ENCODE assay signal across 20 cellular contexts in the genomic region with DNA sequence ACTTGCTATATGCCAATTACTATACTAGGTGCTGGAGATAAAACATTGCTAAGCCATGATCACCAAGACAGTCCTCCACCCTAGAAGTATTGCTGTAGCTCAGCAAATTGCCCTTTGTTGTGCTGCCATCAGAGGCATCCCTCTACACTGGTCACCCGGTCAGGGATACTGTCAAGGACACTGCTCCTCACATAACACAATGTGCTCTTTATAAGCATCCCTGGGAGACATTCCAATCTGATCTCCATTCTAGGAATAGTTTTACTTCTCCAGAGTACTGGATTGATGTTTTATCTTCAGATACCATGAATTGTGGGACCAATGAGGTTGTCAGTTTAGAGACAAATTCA. TPM values are rescaled to one million over a fixed set of nuclear protein-coding genes. Genes with fewer than 3 reads are reported as not detected.
DNase-seq lines count a peak whose midpoint lies in the region; ATAC-seq, FAIRE-seq and TF ChIP-seq lines count a peak whose summit lies in the region.
"Had no signal": no experiment of that assay in that cellular context is flagged by ENCODE, and none has a peak within 500 bp of the region (broad histone marks: within the 10 kb centered on the region; RNA-seq: fewer than 3 reads in every experiment).

No MANE protein-coding gene starts in this region.

- H3K27ac ChIP-seq in HUES48 (ENCODE audit: low read depth, low read length) (peak overlapping the region; percentile 22), psoas muscle (no peak overlapping the region), adrenal gland (no peak overlapping the region)
- H3K27ac ChIP-seq: SK-N-MC had no signal

- no peak overlapping the region for H3K4me3 Mint-ChIP-seq in progenitor cell of endocrine pancreas (ENCODE audit: low read depth)
- H3K4me3 Mint-ChIP-seq: CD4-positive, CD25-positive, alpha-beta regulatory T cell had no signal

- no peaks in the 10 kb centered on the region for H3K27me3 Mint-ChIP-seq in progenitor cell of endocrine pancreas
- H3K27me3 Mint-ChIP-seq: CD4-positive, CD25-positive, alpha-beta regulatory T cell had no signal

- TF ChIP-seq CTCF in bronchial epithelial cell (IDR thresholded peaks at IDR 0.05; ENCODE audit: insufficient read depth, low read length, severe bottlenecking): no peak
- no peak for TF ChIP-seq CTCF in progenitor cell of endocrine pancreas (IDR thresholded peaks at IDR 0.05; ENCODE audit: unreplicated experiment)
- TF ChIP-seq CTCF in psoas muscle (IDR thresholded peaks at IDR 0.05): no peak
- no peak for TF ChIP-seq CTCF in adrenal gland (IDR thresholded peaks at IDR 0.05)

- TF ChIP-seq POLR2A in adrenal gland (IDR thresholded peaks at IDR 0.05): no peak

- peaks cover 9% of the 10 kb centered on the region for H3K4me1 Mint-ChIP-seq in progenitor cell of endocrine pancreas (ENCODE audit: low read depth)

- H3K9me3 ChIP-seq in HUES48 (ENCODE audit: control insufficient read depth, insufficient read depth, low read length): no peaks in the 10 kb centered on the region
- H3K9me3 ChIP-seq in psoas muscle: no peaks in the 10 kb centered on the region
- no peaks in the 10 kb centered on the region for H3K9me3 ChIP-seq in adrenal gland (replicated peaks in 1 of 3)

- no peaks in the 10 kb centered on the region for H3K9me3 Mint-ChIP-seq in progenitor cell of endocrine pancreas (ENCODE audit: low read depth)
- H3K9me3 Mint-ChIP-seq: CD4-positive, CD25-positive, alpha-beta regulatory T cell had no signal

- intact Hi-C loops in sciatic nerve (cut with DNase I): no loop called here
- intact Hi-C loops in psoas muscle (cut with DNase I): no loop called here
- intact Hi-C loops in adrenal gland (cut with DNase I): no loop called here

- H3K27ac Mint-ChIP-seq in progenitor cell of endocrine pancreas: peak overlapping the region; percentile 25
- H3K27ac Mint-ChIP-seq: CD4-positive, CD25-positive, alpha-beta regulatory T cell had no signal

- H3K4me3 ChIP-seq in HUES48 (ENCODE audit: low read depth, low read length) (no peak overlapping the region), bronchial epithelial cell (ENCODE audit: low read depth, low read length) (no peak overlapping the region), psoas muscle (no peak overlapping the region), adrenal gland (no peak overlapping the region)
- H3K4me3 ChIP-seq: GM12878, SK-N-MC had no signal

- peak; percentile 32 for DNase-seq in Ammon's horn (ENCODE audit: low spot score)
- no peak for DNase-seq in bronchial epithelial cell (ENCODE audit: low read depth)
- no peak for DNase-seq in progenitor cell of endocrine pancreas (ENCODE audit: low spot score, unreplicated experiment)
- DNase-seq in sciatic nerve (ENCODE audit: low spot score): no peak
- no peak for DNase-seq in psoas muscle
- DNase-seq in adrenal gland: no peak
- DNase-seq: CD4-positive, CD25-positive, alpha-beta regulatory T cell; COR-L47; DND-41; MM.1S; NCI-H1048; NCI-H1417 treated with DMSO at 0.1 percent for 48 hours; NCI-H187; NCI-H446; NCI-H526; OCI-M1; Right ventricle myocardium superior had no signal

- peak; percentile 43 for FAIRE-seq in bronchial epithelial cell (lab: Jason Lieb, UNC)
- FAIRE-seq: GM12878 had no signal

- no peaks in the 10 kb centered on the region for H3K36me3 Mint-ChIP-seq in progenitor cell of endocrine pancreas (ENCODE audit: insufficient read depth)
- H3K36me3 Mint-ChIP-seq: CD4-positive, CD25-positive, alpha-beta regulatory T cell had no signal

- WGBS in psoas muscle, 3 donors: 79 to 82% (median 81%) methylated on average over 1 of the region's 1 CpG
- 33 to 52% (median 43%) methylated on average over 1 of the region's 1 CpG for WGBS in adrenal gland, 4 donors

- H3K36me3 ChIP-seq in HUES48 (ENCODE audit: control insufficient read depth, insufficient read depth, low read length): peaks cover 15% of the 10 kb centered on the region; the same call in 1 of the 2 replicates
- H3K36me3 ChIP-seq in bronchial epithelial cell (ENCODE audit: control insufficient read depth, insufficient read depth, low read length): peaks cover 3% of the 10 kb centered on the region
- peaks cover 0 to 5% of the 10 kb centered on the region in 2 donors for H3K36me3 ChIP-seq in psoas muscle (ENCODE audit: insufficient read depth in 1 of 2, low read depth in 1 of 2)
- no peaks in the 10 kb centered on the region for H3K36me3 ChIP-seq in adrenal gland (replicated peaks in 1 of 2)

- H3K4me1 ChIP-seq in HUES48 (ENCODE audit: control insufficient read depth, insufficient read depth, low read length): peaks cover 14% of the 10 kb centered on the region
- H3K4me1 ChIP-seq in psoas muscle: no peaks in the 10 kb centered on the region
- no peaks in the 10 kb centered on the region for H3K4me1 ChIP-seq in adrenal gland (replicated peaks in 1 of 2)

- ATAC-seq in sciatic nerve: no peak
- no peak for ATAC-seq in psoas muscle
- ATAC-seq: GM12878 had no signal

- H3K9ac ChIP-seq in HUES48 (ENCODE audit: low read depth, low read length): no peak overlapping the region

- no peaks in the 10 kb centered on the region for H3K27me3 ChIP-seq in HUES48 (ENCODE audit: control insufficient read depth, insufficient read depth, low read length)
- H3K27me3 ChIP-seq in bronchial epithelial cell (ENCODE audit: control insufficient read depth, insufficient read depth, low read length): no peaks in the 10 kb centered on the region
- H3K27me3 ChIP-seq in psoas muscle (ENCODE audit: insufficient read depth in 3 of 3, low read length in 2 of 3): no peaks in the 10 kb centered on the region
- no peaks in the 10 kb centered on the region for H3K27me3 ChIP-seq in adrenal gland

RNA-seq across cellular contexts. Expression of a gene that starts 10.4 kb away (rescaled TPM):
- total RNA-seq in bronchial epithelial cell (26.1 and 27.3 TPM in 2 replicates), progenitor cell of endocrine pancreas (240 and 247 TPM in 2 replicates), sciatic nerve (108 TPM), psoas muscle (10 to 100 TPM; 41.7 to 88.3 (median 68.8) TPM), adrenal gland (100 to 1,000 TPM in 7 of 8 donors, 10 to 100 TPM in 1; 89.7 to 189 (median 131) TPM)
- polyA plus RNA-seq in psoas muscle (100 to 1,000 TPM in 1 of 3 donors, 10 to 100 TPM in 2; 46.9 to 135 (median 48.9) TPM), adrenal gland (100 to 1,000 TPM in 1 of 3 donors, 10 to 100 TPM in 2; 56.6 to 355 (median 57.8) TPM)

RNA-seq across cellular contexts. Expression of a gene that starts 13.2 kb away (rescaled TPM):
- total RNA-seq in bronchial epithelial cell (66.6 and 67.5 TPM in 2 replicates), progenitor cell of endocrine pancreas (32.9 and 36.1 TPM in 2 replicates), sciatic nerve (29.0 TPM), psoas muscle (10 to 100 TPM; 12.9 to 21.0 (median 14.9) TPM), adrenal gland (10 to 100 TPM; 13.9 to 36.6 (median 33.1) TPM)
- polyA plus RNA-seq in psoas muscle (10 to 100 TPM; 14.3 to 37.7 (median 31.2) TPM), adrenal gland (10 to 100 TPM; 42.0 to 77.3 (median 59.7) TPM)
